ENCODE assay signal across 9 cellular contexts in the genomic region with DNA sequence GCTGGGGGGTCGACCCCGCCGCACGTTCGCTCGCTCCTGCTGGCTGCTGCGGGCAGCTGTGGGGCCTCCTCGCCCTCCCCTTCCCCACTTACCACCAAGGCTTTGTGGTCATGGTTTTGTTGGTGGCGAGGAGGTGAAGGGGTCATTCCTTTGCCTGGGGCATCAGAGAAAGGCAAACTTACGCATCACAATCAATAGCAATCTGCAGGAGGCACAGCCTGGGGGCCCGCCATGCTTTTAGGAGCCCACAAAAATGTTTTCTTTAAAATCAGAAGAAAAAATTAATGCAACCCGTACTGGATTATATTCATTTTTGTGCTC.
DNase-seq lines count a peak whose midpoint lies in the region; ATAC-seq and TF ChIP-seq lines count a peak whose summit lies in the region.
"Had no signal": no experiment of that assay in that cellular context is flagged by ENCODE, and none has a peak within 500 bp of the region (broad histone marks: within the 10 kb centered on the region; RNA-seq: fewer than 3 reads in every experiment).

No MANE protein-coding gene starts in this region.

- no peak overlapping the region for H3K27ac Mint-ChIP-seq in effector memory CD8-positive, alpha-beta T cell
- H3K27ac Mint-ChIP-seq: activated CD4-positive, alpha-beta T cell treated with anti-CD3 and anti-CD28 coated beads for 36 hours had no signal

- no peaks in the 10 kb centered on the region for H3K9me3 ChIP-seq in ES-I3 (ENCODE audit: control insufficient read depth, insufficient read depth, low read length)
- no peaks in the 10 kb centered on the region for H3K9me3 ChIP-seq in parathyroid adenoma (ENCODE audit: control insufficient read depth, low read length)

- H3K36me3 ChIP-seq in ES-I3 (ENCODE audit: insufficient read depth, low read length), result no peaks in the 10 kb centered on the region
- H3K36me3 ChIP-seq in parathyroid adenoma (ENCODE audit: control insufficient read depth, insufficient read depth, low read length), result no peaks in the 10 kb centered on the region

- peak overlapping the region; percentile 92 for H3K4me2 ChIP-seq in parathyroid adenoma (ENCODE audit: low read length)

- TF ChIP-seq CTCF in parathyroid adenoma (IDR thresholded peaks at IDR 0.05), result no peak

- no peak for DNase-seq in effector memory CD8-positive, alpha-beta T cell
- DNase-seq in posterior cingulate gyrus, result no peak
- no peak for DNase-seq in NCI-H2227 treated with DMSO at 0.1 percent for 48 hours (lab: John Stamatoyannopoulos, UW)
- no peak for DNase-seq in retina

- H3K4me1 Mint-ChIP-seq in effector memory CD8-positive, alpha-beta T cell (ENCODE audit: low read depth in 2 of 2), result peaks cover 6 to 8% of the 10 kb centered on the region in 2 donors

- ATAC-seq in HG03159 (IDR thresholded peaks at IDR 0.05; ENCODE audit: unreplicated experiment) (peak; percentile 18), GM21717 (IDR thresholded peaks at IDR 0.05; ENCODE audit: unreplicated experiment) (no peak)
- ATAC-seq in effector memory CD8-positive, alpha-beta T cell (replicated peaks), result no peak

- H3K79me2 ChIP-seq in parathyroid adenoma, result no peaks in the 10 kb centered on the region

- H3K4me3 ChIP-seq in parathyroid adenoma (ENCODE audit: low read depth, low read length), result no peak overlapping the region

- H3K36me3 Mint-ChIP-seq in effector memory CD8-positive, alpha-beta T cell (ENCODE audit: insufficient read depth), result no peaks in the 10 kb centered on the region

- no peak overlapping the region for H3K27ac ChIP-seq in parathyroid adenoma

- intact Hi-C loops in posterior cingulate gyrus (cut with DNase I), result loop anchor here (2.0 kb wide), 1 partner anchor 1521 kb away; no protein-coding TSS in a partner anchor

- peak overlapping the region; percentile 70 to 75 for H3K4me3 Mint-ChIP-seq in effector memory CD8-positive, alpha-beta T cell

- H3K9ac ChIP-seq in ES-I3 (ENCODE audit: low read depth, low read length), result peak overlapping the region; percentile 57; the same call in 1 of the 2 replicates
- no peak overlapping the region for H3K9ac ChIP-seq in parathyroid adenoma

- H3K4me1 ChIP-seq in ES-I3 (ENCODE audit: insufficient read depth, low read length) (peaks cover 9% of the 10 kb centered on the region), parathyroid adenoma (no peaks in the 10 kb centered on the region)

- H2AFZ ChIP-seq in parathyroid adenoma, result peak overlapping the region; percentile 83

- H3K27me3 Mint-ChIP-seq in effector memory CD8-positive, alpha-beta T cell, result peaks cover 36 to 38% of the 10 kb centered on the region in 2 donors

- H3K27me3 ChIP-seq in parathyroid adenoma (ENCODE audit: control insufficient read depth, insufficient read depth, low read length), result no peaks in the 10 kb centered on the region

- H3K9me3 Mint-ChIP-seq in effector memory CD8-positive, alpha-beta T cell, result no peaks in the 10 kb centered on the region
